In the genomic region with DNA sequence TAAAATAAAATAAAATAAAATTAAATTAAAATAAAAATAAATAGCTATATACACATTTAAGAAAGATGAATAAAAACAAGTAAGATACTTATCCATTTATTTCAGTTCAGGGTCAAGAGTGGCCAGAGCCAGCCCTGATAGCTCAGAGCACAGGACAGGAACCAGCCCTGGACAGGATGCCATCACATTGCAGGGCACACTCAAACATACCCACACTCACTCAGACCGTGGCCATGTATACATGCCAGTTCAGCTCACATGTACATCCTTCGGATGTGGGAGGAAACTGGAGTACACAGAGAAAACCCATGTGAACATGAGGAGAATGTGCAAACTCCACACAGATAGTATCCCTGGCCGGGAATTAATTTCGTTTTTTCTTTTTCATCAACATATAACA, we compare ENCODE assay signal across 5 cellular contexts.
"Had no signal": no experiment of that assay in that cellular context is flagged by ENCODE, and none has a peak within 500 bp of the region (broad histone marks: within the 10 kb centered on the region; RNA-seq: fewer than 3 reads in every experiment).

No MANE protein-coding gene starts in this region.

- DNase-seq: H7, HCEC 1CT, KBM-7 had no signal

- H3K4me3 ChIP-seq: GM23338 had no signal

- ATAC-seq: GM23338, HepG2 had no signal

- H2AFZ ChIP-seq: GM23338 had no signal

- FAIRE-seq: HepG2 had no signal

- H3K4me2 ChIP-seq: GM23338 had no signal
